ENCODE assay signal across 8 cellular contexts in genomic region chr1:150213170-150214098, GRCh38. TPM values are rescaled to one million over a fixed set of nuclear protein-coding genes. Genes with fewer than 3 reads are reported as not detected.
DNase-seq lines count a peak whose midpoint lies in the region; ATAC-seq and TF ChIP-seq lines count a peak whose summit lies in the region.

No MANE protein-coding gene starts in this region.

- intact Hi-C loops in mucosa of descending colon (cut with DNase I, micrococcal nuclease), result no loop called here

- DNase-seq in AG20443 (ENCODE audit: low spot score) (peak; percentile 98), NT2/D1 (ENCODE audit: low read depth, low spot score) (peak; percentile 98), activated T-cell treated with anti-CD3 and anti-CD28 coated beads for 48 hours (ENCODE audit: low read depth) (peak; percentile 86), epithelial cell of proximal tubule (ENCODE audit: low read depth) (peak; percentile 50), mucosa of descending colon (peak; percentile 92 to 96 (median 95))
- peak; percentile 88 for DNase-seq in stimulated activated CD8-positive, alpha-beta memory T cell treated with anti-CD3 and anti-CD28 coated beads, Interleukin-4, amount 100 ng/mL, for 24 hours (ENCODE audit: low read depth)

- H3K9ac ChIP-seq in NT2/D1 (ENCODE audit: insufficient read length, low read depth), result peak overlapping the region; percentile 44

- H3K4me3 ChIP-seq in NT2/D1 (ENCODE audit: insufficient read length, low read depth) (peak overlapping the region; percentile 35), epithelial cell of proximal tubule (ENCODE audit: low read depth, low read length) (peak overlapping the region; percentile 49), mucosa of descending colon (no peak overlapping the region)

- H3K36me3 ChIP-seq in NT2/D1 (ENCODE audit: insufficient read depth, insufficient read length, low read length), result peaks cover 4% of the 10 kb centered on the region
- H3K36me3 ChIP-seq in mucosa of descending colon (ENCODE audit: low read depth), result no peaks in the 10 kb centered on the region

- peak; percentile 76 for ATAC-seq in HG03520 (IDR thresholded peaks at IDR 0.05; ENCODE audit: unreplicated experiment)
- peak; percentile 99 for ATAC-seq in mucosa of descending colon

- peak; percentile 65 for TF ChIP-seq POLR2A in GM19193 (IDR thresholded peaks at IDR 0.05; ENCODE audit: extremely low read depth, insufficient read depth, insufficient read length)

- TF ChIP-seq CTCF in epithelial cell of proximal tubule (conservative IDR thresholded peaks at IDR 0.05; ENCODE audit: low read depth, low read length), result peak; percentile 56
- TF ChIP-seq CTCF in mucosa of descending colon (IDR thresholded peaks at IDR 0.05), result no peak

- H3K4me1 ChIP-seq in NT2/D1 (ENCODE audit: insufficient read depth, insufficient read length) (peaks cover 5% of the 10 kb centered on the region), mucosa of descending colon (ENCODE audit: low read depth) (peaks cover 2% of the 10 kb centered on the region)

- no peaks in the 10 kb centered on the region for H3K27me3 ChIP-seq in NT2/D1 (ENCODE audit: insufficient read depth, insufficient read length)

- H3K9me3 ChIP-seq in NT2/D1 (ENCODE audit: insufficient read depth, low read length) (no peaks in the 10 kb centered on the region), mucosa of descending colon (no peaks in the 10 kb centered on the region)

RNA-seq across cellular contexts. Expression of gene ANP32E, which starts 22.5 kb away (rescaled TPM):
- total RNA-seq in epithelial cell of proximal tubule, result 42.2 and 55.3 TPM in 2 replicates
- total RNA-seq in mucosa of descending colon, result 10 to 100 TPM in 2 of 3 donors, 1 to 10 TPM in 1; 7.3 to 23.6 (median 19.4) TPM

RNA-seq across cellular contexts. Expression of gene CA14, which starts 44.1 kb away (rescaled TPM):
- total RNA-seq in epithelial cell of proximal tubule (not detected in 2 replicates), mucosa of descending colon (1 to 10 TPM in 1 of 3 donors, under 1 TPM in 2; 0.38 to 6.8 (median 0.41) TPM)

RNA-seq across cellular contexts. Expression of gene APH1A, which starts 55.4 kb away (rescaled TPM):
- 135 and 136 TPM in 2 replicates for total RNA-seq in epithelial cell of proximal tubule
- 100 to 1,000 TPM; 128 to 212 (median 188) TPM for total RNA-seq in mucosa of descending colon

RNA-seq across cellular contexts. Expression of gene C1orf54, which starts 59.2 kb away (rescaled TPM):
- total RNA-seq in epithelial cell of proximal tubule (0.29 and 20.8 TPM in 2 replicates), mucosa of descending colon (10 to 100 TPM in 1 of 3 donors, 1 to 10 TPM in 2; 4.5 to 26.2 (median 6.4) TPM)
